Comparison of ENCODE assay signal across 21 cellular contexts in the genomic region with DNA sequence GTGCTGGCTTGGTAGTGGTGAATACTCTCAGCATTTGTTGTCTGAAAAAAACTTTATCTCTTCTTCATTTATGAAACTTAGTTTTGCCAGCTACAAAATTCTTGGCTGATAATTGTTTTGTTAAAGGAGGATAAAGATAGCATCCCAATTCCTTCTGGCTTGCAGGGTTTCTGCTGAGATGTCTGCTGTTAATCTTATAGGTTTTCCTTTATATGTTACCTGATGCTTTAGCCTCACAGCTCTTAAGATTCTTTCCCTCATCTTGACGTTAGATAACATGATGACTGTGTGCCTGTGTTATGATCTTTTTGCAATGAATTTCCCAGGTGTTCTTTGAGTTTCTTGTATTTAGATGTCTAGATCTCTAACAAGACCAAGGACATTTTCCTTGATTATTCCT. TPM values are rescaled to one million over a fixed set of nuclear protein-coding genes. Genes with fewer than 3 reads are reported as not detected.
A peak's percentile ranks its signal among the peaks of the same experiment; 100 is the strongest.
DNase-seq lines count a peak whose midpoint lies in the region; ATAC-seq, FAIRE-seq and TF ChIP-seq lines count a peak whose summit lies in the region.
"Had no signal": no experiment of that assay in that cellular context is flagged by ENCODE, and none has a peak within 500 bp of the region (broad histone marks: within the 10 kb centered on the region; RNA-seq: fewer than 3 reads in every experiment).

No MANE protein-coding gene starts in this region.

- 0 out of 2 replicates have a peak, but pooled peaks cover 5% of the 10 kb centered on the region for H3K4me1 Mint-ChIP-seq in WTC11
- H3K4me1 Mint-ChIP-seq: H9 had no signal

- no peak overlapping the region for H3K27ac Mint-ChIP-seq in WTC11
- H3K27ac Mint-ChIP-seq: H9 had no signal

- H3K4me2 ChIP-seq in HepG2 (ENCODE audit: low read depth, low read length): no peak overlapping the region

- ATAC-seq in HepG2 (no peak), right lobe of liver (no peak), WTC11 (no peak), GM21381 (IDR thresholded peaks at IDR 0.05; ENCODE audit: unreplicated experiment) (no peak)

- no peaks in the 10 kb centered on the region for H4K20me1 ChIP-seq in HepG2 (ENCODE audit: insufficient read depth, low read length)

- H3K9me3 Mint-ChIP-seq in WTC11: peaks cover 43% of the 10 kb centered on the region

- TF ChIP-seq POLR2A in HepG2 (IDR thresholded peaks at IDR 0.05; ENCODE audit: insufficient read depth in 1 of 2, low read depth in 2 of 2, low read length in 2 of 2): no peak
- no peak for TF ChIP-seq POLR2A in right lobe of liver (IDR thresholded peaks at IDR 0.05)

- H3K27me3 Mint-ChIP-seq in WTC11 (ENCODE audit: low read depth): peaks cover 19% of the 10 kb centered on the region

- CTCF ChIA-PET in HepG2 (lab: Yijun Ruan, JAX; ENCODE audit: low intra/inter-chr PET ratio, low total read pairs) (no interaction called here), WTC11 (lab: Charles Lee) (interaction anchor here (1.0 kb wide), 1 partner anchor 9 kb away, joined by 3 read pairs; the partner anchor contains the start of gene MRPS33)

- DNase-seq in DMS53 (lab: John Stamatoyannopoulos, UW): peak; percentile 30
- DNase-seq in DMS53 treated with DMSO at 0.1 percent for 48 hours (lab: John Stamatoyannopoulos, UW; ENCODE audit: unreplicated experiment): no peak
- DNase-seq in HepG2 (ENCODE audit: low spot score): no peak
- no peak for DNase-seq in right lobe of liver
- no peak for DNase-seq in WTC11 (ENCODE audit: low spot score)
- no peak for DNase-seq in NCI-H187 (lab: John Stamatoyannopoulos, UW)
- DNase-seq: BE2C; C1 segment of cervical spinal cord; Caco-2; CD4-positive, CD25-positive, alpha-beta regulatory T cell; DMS79 treated with DMSO at 0.1 percent for 48 hours; GF-D8; H9; IMR-90; KBM-7 had no signal

- TF ChIP-seq EP300 in HepG2 (IDR thresholded peaks at IDR 0.05; ENCODE audit: low read depth in 2 of 2, low read length in 2 of 2): no peak
- TF ChIP-seq EP300 in HepG2 (CRISPR knock-in tag; IDR thresholded peaks at IDR 0.05; ENCODE audit: borderline replicate concordance): no peak

- BruUV-seq in HepG2 (replicated peaks; lab: Mats Ljungman, UMichigan): no TSS peak

- no peak for TF ChIP-seq RAD21 in HepG2 (CRISPR knock-in tag; IDR thresholded peaks at IDR 0.05)

- intact Hi-C loops in HepG2 (cut with micrococcal nuclease; ENCODE audit: unreplicated experiment): no loop called here
- intact Hi-C loops in right lobe of liver (cut with DNase I): no loop called here

- no peak overlapping the region for H2AFZ ChIP-seq in HepG2 (ENCODE audit: low read length)

- no peaks in the 10 kb centered on the region for H3K27me3 ChIP-seq in HepG2 (ENCODE audit: control insufficient read depth in 1 of 2, insufficient read depth in 2 of 2, low read length in 2 of 2)
- H3K27me3 ChIP-seq in right lobe of liver: no peaks in the 10 kb centered on the region
- H3K27me3 ChIP-seq: BE2C had no signal

- H3K9me3 ChIP-seq in HepG2 (ENCODE audit: low read length) (0 out of 2 replicates have a peak, but pooled peaks cover 10% of the 10 kb centered on the region), right lobe of liver (no peaks in the 10 kb centered on the region)

- H3K79me2 ChIP-seq in HepG2 (ENCODE audit: insufficient read depth, low read length): no peaks in the 10 kb centered on the region

- 52% methylated on average over 1 of the region's 1 CpG for WGBS in HepG2 (ENCODE audit: low lambda C conversion rate)
- 79% methylated on average over 1 of the region's 1 CpG for WGBS in right lobe of liver (ENCODE audit: insufficient coverage, low coverage, low lambda C conversion rate, missing lambda C conversion rate)

- TF ChIP-seq CTCF in HepG2 (CRISPR knock-in tag; IDR thresholded peaks at IDR 0.05): no peak
- TF ChIP-seq CTCF in right lobe of liver (IDR thresholded peaks at IDR 0.05): no peak
- no peak for TF ChIP-seq CTCF in WTC11 (IDR thresholded peaks at IDR 0.05)

- no peak overlapping the region for H3K4me3 Mint-ChIP-seq in WTC11
- H3K4me3 Mint-ChIP-seq: H9 had no signal

- peaks cover 23% of the 10 kb centered on the region for H3K36me3 Mint-ChIP-seq in WTC11

- H3K4me3 ChIP-seq in HepG2 (replicated peaks in 1 of 3; ENCODE audit: insufficient read depth in 1 of 3, low read depth in 2 of 3, low read length in 3 of 3): no peak overlapping the region
- no peak overlapping the region for H3K4me3 ChIP-seq in right lobe of liver

- H3K36me3 ChIP-seq in HepG2 (replicated peaks in 1 of 2; ENCODE audit: control insufficient read depth in 1 of 2, insufficient read depth in 2 of 2, low read length in 2 of 2) (no peaks in the 10 kb centered on the region), right lobe of liver (no peaks in the 10 kb centered on the region)
- H3K36me3 ChIP-seq: BE2C had no signal

- H3K27ac ChIP-seq in HepG2 (ENCODE audit: extremely low read length, insufficient read depth, low read length): no peak overlapping the region
- no peak overlapping the region for H3K27ac ChIP-seq in right lobe of liver
- H3K27ac ChIP-seq: 22Rv1, HL-60 had no signal

- H3K9ac ChIP-seq in HepG2 (ENCODE audit: insufficient read depth, low read depth, low read length): no peak overlapping the region

- H3K4me1 ChIP-seq in HepG2 (ENCODE audit: insufficient read depth, low read length) (no peaks in the 10 kb centered on the region), right lobe of liver (no peaks in the 10 kb centered on the region)
- H3K4me1 ChIP-seq: BE2C, Caco-2 had no signal

- POLR2A ChIA-PET in HepG2 (lab: Yijun Ruan, JAX): no interaction called here
- POLR2A ChIA-PET in WTC11 (lab: Charles Lee): interaction anchor here (0.6 kb wide), 1 partner anchor 184 kb away, joined by 3 read pairs; no protein-coding TSS in a partner anchor

- no peak for FAIRE-seq in HepG2 (lab: Jason Lieb, UNC)
- FAIRE-seq: D721Med, H1 had no signal

- in situ Hi-C loops in HepG2 (cut with HindIII; ENCODE audit: extremely low pct_ligation_motif_present, low pct_unique_long_range_greater_than_20kb): loop anchor here (25.0 kb wide), 1 partner anchor 337 kb away; the partner anchor contains the start of gene NDUFB2

TF ChIP-seq in WTC11, 78 proteins besides CTCF, POLR2A, EP300 and RAD21 (continues in another document):
- no peak for TF ChIP-seq ATF3 (CRISPR knock-in tag; conservative IDR thresholded peaks at IDR 0.05)

RNA-seq across cellular contexts. Expression of gene MRPS33, which starts 9.9 kb away (rescaled TPM):
- total RNA-seq in HepG2 (2016; rRNA removed; fragmentation: Illumina TruSeq; extraction: Trizol): 91.0 and 120 TPM in 2 replicates
- total RNA-seq in HepG2 (2016; cell fraction: cytosol; rRNA removed; fragmentation: Illumina TruSeq; extraction: Trizol; ENCODE audit: low read depth): 60.7 and 64.6 TPM in 2 replicates
- total RNA-seq in HepG2 (2016; cell fraction: insoluble cytoplasmic fraction; rRNA removed; fragmentation: Illumina TruSeq; extraction: Trizol): 100 and 135 TPM in 2 replicates
- 79.6 and 82.5 TPM in 2 replicates for total RNA-seq in HepG2 (2016; cell fraction: membrane; rRNA removed; fragmentation: Illumina TruSeq; extraction: Trizol)
- 33.2 and 36.3 TPM in 2 replicates for total RNA-seq in HepG2 (2016; cell fraction: nucleus; rRNA removed; fragmentation: Illumina TruSeq; extraction: Trizol)
- polyA plus RNA-seq in HepG2 (2011; rRNA removed): 38.3 and 50.9 TPM in 2 replicates
- polyA plus RNA-seq in HepG2 (2011; cell fraction: cytosol; rRNA removed): 17.9 and 20.1 TPM in 2 replicates
- polyA plus RNA-seq in HepG2 (2011; cell fraction: nucleus; rRNA removed): 5.7 and 6.9 TPM in 2 replicates
- 78.8 and 104 TPM in 2 replicates for polyA plus RNA-seq in HepG2 (2012)
- polyA plus RNA-seq in HepG2 (2016; cell fraction: cytosol; fragmentation: Illumina TruSeq; extraction: Trizol; ENCODE audit: low read depth): 77.6 and 83.1 TPM in 2 replicates
- 127 and 141 TPM in 2 replicates for polyA plus RNA-seq in HepG2 (2016; cell fraction: insoluble cytoplasmic fraction; fragmentation: Illumina TruSeq; extraction: Trizol; ENCODE audit: low read depth)
- 82.8 and 92.8 TPM in 2 replicates for polyA plus RNA-seq in HepG2 (2016; cell fraction: membrane; fragmentation: Illumina TruSeq; extraction: Trizol; ENCODE audit: low read depth)
- 56.1 and 57.3 TPM in 2 replicates for polyA plus RNA-seq in HepG2 (2016; cell fraction: nucleus; fragmentation: Illumina TruSeq; extraction: Trizol; ENCODE audit: insufficient read depth, low read depth)
- polyA minus RNA-seq in HepG2 (2011; rRNA and poly(A)+ RNA removed; ENCODE audit: low replicate concordance): 10.4 and 14.1 TPM in 2 replicates
- polyA minus RNA-seq in HepG2 (2011; cell fraction: cytosol; rRNA and poly(A)+ RNA removed): 12.2 and 13.7 TPM in 2 replicates
- polyA minus RNA-seq in HepG2 (2011; cell fraction: nucleus; rRNA and poly(A)+ RNA removed): 4.6 and 13.4 TPM in 2 replicates
- 10 to 100 TPM; 26.0 to 44.4 (median 31.1) TPM for total RNA-seq in right lobe of liver
- total RNA-seq in WTC11 (2021): 63.5 to 66.8 TPM (median 66.7 TPM) in 3 replicates

RNA-seq across cellular contexts. Expression of gene TMEM178B, which starts 49.2 kb away (rescaled TPM):
- 0.02 TPM in 1 of 2 replicates, not detected in the other for total RNA-seq in HepG2 (2016; rRNA removed; fragmentation: Illumina TruSeq; extraction: Trizol)
- total RNA-seq in HepG2 (2016; cell fraction: cytosol; rRNA removed; fragmentation: Illumina TruSeq; extraction: Trizol; ENCODE audit: low read depth): not detected in 2 replicates
- not detected in 2 replicates for total RNA-seq in HepG2 (2016; cell fraction: insoluble cytoplasmic fraction; rRNA removed; fragmentation: Illumina TruSeq; extraction: Trizol)
- not detected in 2 replicates for total RNA-seq in HepG2 (2016; cell fraction: membrane; rRNA removed; fragmentation: Illumina TruSeq; extraction: Trizol)
- total RNA-seq in HepG2 (2016; cell fraction: nucleus; rRNA removed; fragmentation: Illumina TruSeq; extraction: Trizol): not detected in 2 replicates
- polyA plus RNA-seq in HepG2 (2011; rRNA removed): 0.01 TPM in 2 replicates
- polyA plus RNA-seq in HepG2 (2011; cell fraction: cytosol; rRNA removed): 0.01 TPM in 1 of 2 replicates, not detected in the other
- polyA plus RNA-seq in HepG2 (2011; cell fraction: nucleus; rRNA removed): 0.02 and 0.03 TPM in 2 replicates
- 0.01 TPM in 1 of 2 replicates, not detected in the other for polyA plus RNA-seq in HepG2 (2012)
- polyA plus RNA-seq in HepG2 (2016; cell fraction: cytosol; fragmentation: Illumina TruSeq; extraction: Trizol; ENCODE audit: low read depth): not detected in 2 replicates
- not detected in 2 replicates for polyA plus RNA-seq in HepG2 (2016; cell fraction: insoluble cytoplasmic fraction; fragmentation: Illumina TruSeq; extraction: Trizol; ENCODE audit: low read depth)
- polyA plus RNA-seq in HepG2 (2016; cell fraction: membrane; fragmentation: Illumina TruSeq; extraction: Trizol; ENCODE audit: low read depth): not detected in 2 replicates
- polyA plus RNA-seq in HepG2 (2016; cell fraction: nucleus; fragmentation: Illumina TruSeq; extraction: Trizol; ENCODE audit: insufficient read depth, low read depth): not detected in 2 replicates
- polyA minus RNA-seq in HepG2 (2011; rRNA and poly(A)+ RNA removed; ENCODE audit: low replicate concordance): 0.02 and 0.06 TPM in 2 replicates
- polyA minus RNA-seq in HepG2 (2011; cell fraction: cytosol; rRNA and poly(A)+ RNA removed): not detected in 2 replicates
- under 0.01 and 0.12 TPM in 2 replicates for polyA minus RNA-seq in HepG2 (2011; cell fraction: nucleus; rRNA and poly(A)+ RNA removed)
- under 1 TPM in 4 of 6 experiments, not detected in 2; under 0.01 to 0.53 (median 0.13) TPM for total RNA-seq in right lobe of liver
- total RNA-seq in WTC11 (2021): 18.0 to 22.3 TPM (median 20.4 TPM) in 3 replicates
- total RNA-seq: HT1080 had no signal
- polyA plus RNA-seq: CD4-positive, CD25-positive, alpha-beta regulatory T cell had no signal

Comparison
In these comparisons a context has a peak if more than half of its experiments do, and no peak if none do; other contexts are left out.
1. RNA of gene TMEM178B, which starts 49.2 kb away (total RNA-seq): 18.0 to 22.3 TPM in WTC11; under 0.01 to 0.53 TPM in right lobe of liver and 0.02 TPM in HepG2; every median in the first group is over 10 times any median in the second.